Comparison of ENCODE assay signal across 13 cellular contexts in the genomic region with DNA sequence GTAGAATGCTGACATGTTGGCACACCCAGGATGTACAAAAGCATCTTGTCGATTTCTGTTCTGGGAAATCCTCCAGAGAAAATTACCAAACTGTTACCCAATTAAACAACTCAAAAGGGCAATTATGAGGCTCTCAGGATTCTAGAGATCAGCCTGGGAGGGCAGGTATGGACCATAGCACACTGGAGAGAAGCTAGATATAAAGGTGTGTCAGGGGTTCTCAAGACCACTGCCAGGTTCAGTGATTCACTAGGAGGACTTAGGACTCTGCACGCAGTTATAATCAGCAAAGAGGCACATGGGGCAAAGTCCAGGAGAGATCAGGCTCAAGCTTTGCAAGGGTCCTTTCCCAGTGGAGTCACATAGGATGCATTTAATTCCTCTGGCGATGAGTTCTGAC.
"Had no signal": no experiment of that assay in that cellular context is flagged by ENCODE, and none has a peak within 500 bp of the region (broad histone marks: within the 10 kb centered on the region; RNA-seq: fewer than 3 reads in every experiment).

No MANE protein-coding gene starts in this region.

- ATAC-seq: activated T-cell treated with anti-CD3 and anti-CD28 coated beads, Interleukin-2, amount 50 U/mL, for 72 hours had no signal

- H3K27ac ChIP-seq: lower lobe of right lung, WERI-Rb-1 had no signal

- H3K4me3 ChIP-seq: lower lobe of right lung had no signal

- H3K9me3 ChIP-seq: lower lobe of right lung had no signal

- H3K36me3 ChIP-seq: lower lobe of right lung, WERI-Rb-1 had no signal

- DNase-seq: activated CD4-positive, alpha-beta T cell treated with anti-CD3 and anti-CD28 coated beads, Interleukin-2, amount 50 U/mL, for 4 hours; activated effector memory CD4-positive, alpha-beta T cell treated with anti-CD3 and anti-CD28 coated beads, Interleukin-2, amount 50 U/mL, for 16 hours; activated naive CD4-positive, alpha-beta T cell treated with anti-CD3 and anti-CD28 coated beads, Interleukin-2, amount 50 U/mL, for 16 hours; activated T-cell treated with anti-CD3 and anti-CD28 coated beads, Interleukin-2, amount 50 U/mL, for 72 hours; aorta; effector CD8-positive, alpha-beta T cell; lower lobe of right lung; stimulated activated CD4-positive, alpha-beta T cell treated with anti-CD3 and anti-CD28 coated beads, Interleukin-12 subunit alpha, Interleukin-12 subunit beta, amount 100 ng/mL, for 4 hours; stimulated activated CD4-positive, alpha-beta T cell treated with anti-CD3 and anti-CD28 coated beads, Interleukin-1b, Interleukin-23, amount 100 ng/mL, for 48 hours; stimulated activated CD8-positive, alpha-beta memory T cell treated with anti-CD3 and anti-CD28 coated beads, Interleukin-4, amount 100 ng/mL, for 48 hours; stimulated activated naive CD4-positive, alpha-beta T cell; T-helper 2 cell; WERI-Rb-1 had no signal

- H3K4me1 ChIP-seq: lower lobe of right lung had no signal
